Comparison of ENCODE assay signal across 23 cellular contexts in genomic region chr3:9198261-9198660, GRCh38.
"Had no signal": no experiment of that assay in that cellular context is flagged by ENCODE, and none has a peak within 500 bp of the region (broad histone marks: within the 10 kb centered on the region; RNA-seq: fewer than 3 reads in every experiment).

No MANE protein-coding gene starts in this region.

- H2AFZ ChIP-seq: parathyroid adenoma had no signal

- H3K9me3 Mint-ChIP-seq: activated B cell treated with CpG ODN at 0.5 μM for 24 hours; activated CD8-positive, alpha-beta T cell treated with anti-CD3 and anti-CD28 coated beads for 36 hours; activated T-cell treated with anti-CD3 and anti-CD28 coated beads, Interleukin-2, amount 50 U/mL, for 4 hours; activated T-helper 17 cell treated with anti-CD3 and anti-CD28 coated beads, Interleukin-2, amount 50 U/mL, for 72 hours; nephron had no signal

- H3K4me3 Mint-ChIP-seq: activated B cell treated with CpG ODN at 0.5 μM for 24 hours; activated CD8-positive, alpha-beta T cell treated with anti-CD3 and anti-CD28 coated beads for 36 hours; activated T-cell treated with anti-CD3 and anti-CD28 coated beads, Interleukin-2, amount 50 U/mL, for 4 hours; activated T-helper 17 cell treated with anti-CD3 and anti-CD28 coated beads, Interleukin-2, amount 50 U/mL, for 72 hours; nephron; stimulated activated naive B cell treated with anti-CD40 and anti-IgM and Interleukin-4, amounts not matched to agents 10 μg/mL and 1 μg/mL and 100 μg/mL, for 72 hours; T-helper 17 cell had no signal

- DNase-seq: activated B cell treated with CpG ODN at 0.5 μM for 24 hours; activated CD4-positive, alpha-beta T cell treated with anti-CD3 and anti-CD28 coated beads, Interleukin-2, amount 50 U/mL, for 1 hour; activated CD8-positive, alpha-beta T cell treated with anti-CD3 and anti-CD28 coated beads for 36 hours; activated gamma-delta T cell treated with Interleukin-2 at 50 U/mL for 16 hours; activated naive CD4-positive, alpha-beta T cell treated with anti-CD3 and anti-CD28 coated beads, Interleukin-2, amount 50 U/mL, for 16 hours; activated T-cell treated with anti-CD3 and anti-CD28 coated beads, Interleukin-2, amount 50 U/mL, for 4 hours; colonic mucosa; foreskin keratinocyte; left ventricle myocardium superior; psoas muscle; stimulated activated CD4-positive, alpha-beta T cell treated with anti-CD3 and anti-CD28 coated beads, Interleukin-1b, Interleukin-23, amount 100 ng/mL, for 48 hours; stimulated activated CD4-positive, alpha-beta T cell treated with anti-CD3 and anti-CD28 coated beads, Interleukin-4, amount 100 ng/mL, for 4 hours; stimulated activated naive B cell treated with anti-CD40 and anti-IgM and Interleukin-4, amounts not matched to agents 10 μg/mL and 1 μg/mL and 100 μg/mL, for 72 hours; stomach; T-helper 17 cell; T1000; transverse colon had no signal

- H3K36me3 ChIP-seq: colonic mucosa, esophagus muscularis mucosa, stomach, suprapubic skin, transverse colon had no signal

- H3K27ac ChIP-seq: colonic mucosa, esophagus muscularis mucosa, foreskin keratinocyte, parathyroid adenoma, psoas muscle, stomach, suprapubic skin, transverse colon had no signal

- H3K9ac ChIP-seq: parathyroid adenoma had no signal

- H3K27ac Mint-ChIP-seq: activated B cell treated with CpG ODN at 0.5 μM for 24 hours; activated CD8-positive, alpha-beta T cell treated with anti-CD3 and anti-CD28 coated beads for 36 hours; activated T-helper 17 cell treated with anti-CD3 and anti-CD28 coated beads, Interleukin-2, amount 50 U/mL, for 72 hours; stimulated activated naive B cell treated with anti-CD40 and anti-IgM and Interleukin-4, amounts not matched to agents 10 μg/mL and 1 μg/mL and 100 μg/mL, for 72 hours; T-helper 17 cell had no signal

- H3K27me3 ChIP-seq: colonic mucosa, esophagus muscularis mucosa, foreskin keratinocyte, stomach, suprapubic skin, transverse colon had no signal

- ATAC-seq: activated CD8-positive, alpha-beta T cell treated with anti-CD3 and anti-CD28 coated beads for 36 hours; activated T-cell treated with anti-CD3 and anti-CD28 coated beads, Interleukin-2, amount 50 U/mL, for 4 hours; activated T-helper 17 cell treated with anti-CD3 and anti-CD28 coated beads, Interleukin-2, amount 50 U/mL, for 72 hours; foreskin keratinocyte; stimulated activated naive B cell treated with anti-CD40 and anti-IgM and Interleukin-4, amounts not matched to agents 10 μg/mL and 1 μg/mL and 100 μg/mL, for 72 hours; T-helper 17 cell had no signal

- H3K4me1 ChIP-seq: colonic mucosa, esophagus muscularis mucosa, parathyroid adenoma, psoas muscle, stomach, transverse colon had no signal

- H3K36me3 Mint-ChIP-seq: stimulated activated naive B cell treated with anti-CD40 and anti-IgM and Interleukin-4, amounts not matched to agents 10 μg/mL and 1 μg/mL and 100 μg/mL, for 72 hours had no signal

- H3K4me1 Mint-ChIP-seq: activated B cell treated with CpG ODN at 0.5 μM for 24 hours; activated T-helper 17 cell treated with anti-CD3 and anti-CD28 coated beads, Interleukin-2, amount 50 U/mL, for 72 hours; stimulated activated naive B cell treated with anti-CD40 and anti-IgM and Interleukin-4, amounts not matched to agents 10 μg/mL and 1 μg/mL and 100 μg/mL, for 72 hours; T-helper 17 cell had no signal

- H3K4me3 ChIP-seq: colonic mucosa, esophagus muscularis mucosa, psoas muscle, smooth muscle cell, stomach, suprapubic skin, transverse colon had no signal

- H3K9me3 ChIP-seq: colonic mucosa, esophagus muscularis mucosa, psoas muscle, stomach, suprapubic skin, transverse colon had no signal

- H3K79me2 ChIP-seq: parathyroid adenoma had no signal

- H3K4me2 ChIP-seq: smooth muscle cell had no signal

- H3K27me3 Mint-ChIP-seq: activated B cell treated with CpG ODN at 0.5 μM for 24 hours; activated CD8-positive, alpha-beta T cell treated with anti-CD3 and anti-CD28 coated beads for 36 hours; activated T-helper 17 cell treated with anti-CD3 and anti-CD28 coated beads, Interleukin-2, amount 50 U/mL, for 72 hours; T-helper 17 cell had no signal
